Comparison of ENCODE assay signal across 13 cellular contexts in the genomic region with DNA sequence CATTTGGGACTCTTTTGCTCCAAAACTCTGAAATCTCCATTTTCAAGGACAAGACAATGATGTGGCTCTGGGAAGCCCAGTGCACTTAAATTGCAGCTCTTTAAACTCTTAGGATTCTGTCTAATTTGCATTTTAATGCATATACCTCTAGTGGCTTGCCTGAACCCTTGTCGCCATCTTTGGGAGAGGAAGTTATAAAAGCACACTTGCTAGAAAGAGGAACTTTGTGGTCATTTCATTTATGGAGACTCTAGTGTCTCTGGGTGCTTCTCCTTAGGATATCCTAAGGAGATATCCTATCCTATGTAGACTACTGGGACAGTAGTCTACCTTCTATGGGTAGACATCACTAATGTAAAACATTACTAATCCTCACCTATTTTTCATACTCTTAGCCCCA.
"Had no signal": no experiment of that assay in that cellular context is flagged by ENCODE, and none has a peak within 500 bp of the region (broad histone marks: within the 10 kb centered on the region; RNA-seq: fewer than 3 reads in every experiment).

No MANE protein-coding gene starts in this region.

- H3K27ac ChIP-seq: parathyroid adenoma, testis, VCaP had no signal

- H3K79me2 ChIP-seq: parathyroid adenoma had no signal

- H3K9me3 ChIP-seq: testis had no signal

- ATAC-seq: activated CD8-positive, alpha-beta T cell treated with anti-CD3 and anti-CD28 coated beads for 36 hours; left cardiac atrium; naive thymus-derived CD4-positive, alpha-beta T cell had no signal

- DNase-seq: activated CD4-positive, alpha-beta T cell treated with anti-CD3 and anti-CD28 coated beads for 4 hours; activated CD8-positive, alpha-beta memory T cell treated with anti-CD3 and anti-CD28 coated beads, Interleukin-2, amount 50 U/mL, for 4 hours; activated CD8-positive, alpha-beta T cell treated with anti-CD3 and anti-CD28 coated beads for 36 hours; activated naive CD8-positive, alpha-beta T cell treated with anti-CD3 and anti-CD28 coated beads, Interleukin-2, amount 10 ng/mL, durations not matched to agents 7 days and 5 days; anterior cingulate cortex; cerebellar nuclear complex; left cardiac atrium; naive thymus-derived CD4-positive, alpha-beta T cell; stimulated activated CD4-positive, alpha-beta T cell treated with anti-CD3 and anti-CD28 coated beads, Interleukin-4, amount 100 ng/mL, for 1 hour; stimulated activated CD8-positive, alpha-beta memory T cell treated with anti-CD3 and anti-CD28 coated beads, Interleukin-4, amount 100 ng/mL, for 48 hours; testis had no signal

- H3K4me1 ChIP-seq: parathyroid adenoma, testis had no signal

- H3K9ac ChIP-seq: parathyroid adenoma had no signal

- H3K4me3 ChIP-seq: testis had no signal

- H3K27me3 ChIP-seq: testis had no signal

- H2AFZ ChIP-seq: parathyroid adenoma had no signal
